In the genomic region with DNA sequence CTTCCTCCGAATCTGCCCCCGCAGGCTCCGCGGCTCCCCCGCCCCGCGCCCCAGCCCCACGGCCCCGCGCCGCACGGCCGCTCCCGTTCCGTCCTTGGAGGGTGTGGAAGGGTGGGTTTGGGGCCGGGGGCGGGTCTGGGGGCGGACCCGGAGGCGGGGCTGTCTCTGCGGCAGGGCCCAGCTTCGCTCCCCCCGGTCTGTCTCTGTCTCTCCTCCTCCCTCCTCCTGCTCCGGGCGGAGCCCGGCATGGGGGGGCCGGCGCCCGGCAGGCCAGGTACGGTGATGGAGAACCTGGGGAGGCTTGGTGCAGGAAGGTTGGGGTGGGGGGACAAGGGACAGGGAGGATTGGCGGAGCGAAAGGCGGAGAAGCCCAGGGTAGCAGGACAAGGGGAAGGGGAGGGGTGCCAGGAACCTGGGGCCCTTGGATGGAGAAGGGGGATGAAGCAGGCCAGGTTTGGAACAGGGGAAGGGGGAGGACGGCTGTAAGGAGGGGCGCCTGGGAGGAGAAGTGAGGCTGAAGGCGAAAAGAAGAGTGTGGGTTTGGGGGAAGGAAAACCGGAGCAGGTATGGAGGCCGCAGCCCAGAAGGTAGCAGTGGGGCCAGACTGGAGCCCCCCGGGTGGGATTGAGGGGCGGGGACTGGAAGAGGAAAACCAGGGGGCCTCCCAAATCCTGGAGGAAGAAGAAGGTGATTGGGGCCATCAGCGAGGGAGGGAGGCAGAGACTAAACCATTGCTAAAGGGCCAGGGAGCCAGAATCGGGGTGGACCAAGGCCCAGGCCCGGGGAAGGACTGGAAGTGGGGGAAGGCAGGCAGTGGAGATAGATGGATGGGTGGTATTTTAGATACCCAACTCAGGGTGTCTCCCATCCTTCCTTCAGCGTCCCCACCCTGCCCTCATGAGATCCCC, we compare ENCODE assay signal across 8 cellular contexts. TPM values are rescaled to one million over a fixed set of nuclear protein-coding genes. Genes with fewer than 3 reads are reported as not detected.
DNase-seq lines count a peak whose midpoint lies in the region; ATAC-seq and TF ChIP-seq lines count a peak whose summit lies in the region.

A gene (plus strand): TSS at position 200 of the 908 bp plus-strand sequence. CDS start 1,385 bp downstream, outside the sequence.

- no peaks in the 10 kb centered on the region for H3K9me3 Mint-ChIP-seq in activated naive CD8-positive, alpha-beta T cell treated with anti-CD3 and anti-CD28 coated beads for 36 hours
- no peaks in the 10 kb centered on the region for H3K9me3 Mint-ChIP-seq in osteocyte (ENCODE audit: unreplicated experiment)

- H3K4me1 Mint-ChIP-seq in activated naive CD8-positive, alpha-beta T cell treated with anti-CD3 and anti-CD28 coated beads for 36 hours = peaks cover 14% of the 10 kb centered on the region
- H3K4me1 Mint-ChIP-seq in osteocyte (ENCODE audit: unreplicated experiment) = peaks cover 15% of the 10 kb centered on the region

- H3K4me3 Mint-ChIP-seq in activated naive CD8-positive, alpha-beta T cell treated with anti-CD3 and anti-CD28 coated beads for 36 hours = peak within 1 kb of the TSS; percentile 81
- H3K4me3 Mint-ChIP-seq in osteocyte (ENCODE audit: unreplicated experiment) = peak within 1 kb of the TSS; percentile 76

- TF ChIP-seq CTCF in OCI-LY1 (IDR thresholded peaks at IDR 0.05; ENCODE audit: low read length) (no peak), osteocyte (IDR thresholded peaks at IDR 0.05) (no peak)

- H3K4me2 ChIP-seq in OCI-LY1 (ENCODE audit: low read length) = peak within 1 kb of the TSS; percentile 75

- H2AFZ ChIP-seq in OCI-LY1 (ENCODE audit: low read length) = no peak within 1 kb of the TSS

- no peak within 1 kb of the TSS for H3K27ac ChIP-seq in OCI-LY1 (ENCODE audit: low read depth, low read length, poor library complexity, severe bottlenecking)

- intact Hi-C loops in head of caudate nucleus (cut with DNase I) = loop anchor here (2.0 to 5.0 kb wide), 2 partner anchors 15 to 83 kb away; no protein-coding TSS in a partner anchor

- H3K9me3 ChIP-seq in OCI-LY1 (ENCODE audit: low read length) = no peaks in the 10 kb centered on the region

- peaks cover 11% of the 10 kb centered on the region for H3K4me1 ChIP-seq in OCI-LY1 (ENCODE audit: insufficient read depth, low read length, severe bottlenecking)

- H3K36me3 Mint-ChIP-seq in activated naive CD8-positive, alpha-beta T cell treated with anti-CD3 and anti-CD28 coated beads for 36 hours = no peaks in the 10 kb centered on the region
- no peaks in the 10 kb centered on the region for H3K36me3 Mint-ChIP-seq in osteocyte (ENCODE audit: unreplicated experiment)

- peak; percentile 5 for ATAC-seq in HG02884 (IDR thresholded peaks at IDR 0.05; ENCODE audit: unreplicated experiment)

- H3K4me3 ChIP-seq in GM08714 (ENCODE audit: low read length) (peak within 1 kb of the TSS; percentile 67), OCI-LY1 (ENCODE audit: low read depth, low read length, poor library complexity, severe bottlenecking) (peak within 1 kb of the TSS; percentile 57)

- no peaks in the 10 kb centered on the region for H4K20me1 ChIP-seq in OCI-LY1 (ENCODE audit: insufficient read depth, low read length)

- H3K27ac Mint-ChIP-seq in activated naive CD8-positive, alpha-beta T cell treated with anti-CD3 and anti-CD28 coated beads for 36 hours = no peak within 1 kb of the TSS
- no peak within 1 kb of the TSS for H3K27ac Mint-ChIP-seq in osteocyte (ENCODE audit: unreplicated experiment)

- DNase-seq in activated naive CD8-positive, alpha-beta T cell treated with anti-CD3 and anti-CD28 coated beads for 36 hours = peak; percentile 43
- DNase-seq in head of caudate nucleus = peak in 39 of 42 donors; percentile 25 to 81 (median 67)
- peak; percentile 85 for DNase-seq in osteocyte (ENCODE audit: extremely low spot score, unreplicated experiment)
- no peak for DNase-seq in amniotic stem cell (lab: John Stamatoyannopoulos, UW)
- DNase-seq in RKO (ENCODE audit: low spot score) = no peak

- peak within 1 kb of the TSS; percentile 22; the same call in 1 of the 2 replicates for H3K9ac ChIP-seq in OCI-LY1 (ENCODE audit: low read length)

- H3K9me2 ChIP-seq in OCI-LY1 (ENCODE audit: low read depth, low read length) = no peaks in the 10 kb centered on the region

- H3K79me2 ChIP-seq in OCI-LY1 (ENCODE audit: insufficient read depth, low read length) = no peaks in the 10 kb centered on the region

- no peaks in the 10 kb centered on the region for H3F3A ChIP-seq in OCI-LY1 (ENCODE audit: insufficient read depth, low read length)

- no peaks in the 10 kb centered on the region for H3K27me3 Mint-ChIP-seq in activated naive CD8-positive, alpha-beta T cell treated with anti-CD3 and anti-CD28 coated beads for 36 hours
- H3K27me3 Mint-ChIP-seq in osteocyte (ENCODE audit: unreplicated experiment) = no peaks in the 10 kb centered on the region

- peaks cover 7% of the 10 kb centered on the region; the same call in 1 of the 2 replicates for H3K27me3 ChIP-seq in OCI-LY1 (ENCODE audit: insufficient read depth, low read length)

- H3K36me3 ChIP-seq in OCI-LY1 (ENCODE audit: insufficient read depth, low read length) = no peaks in the 10 kb centered on the region

RNA-seq across cellular contexts. Expression of the gene that starts here (rescaled TPM):
- under 1 TPM; 0.29 to 0.34 TPM for total RNA-seq in activated naive CD8-positive, alpha-beta T cell treated with anti-CD3 and anti-CD28 coated beads for 36 hours
- total RNA-seq in osteocyte = 0.89 and 0.99 TPM in 2 replicates

Comparison
In these comparisons a context has a peak if more than half of its experiments do, and no peak if none do; other contexts are left out.
1. Peak in DNase-seq in activated naive CD8-positive, alpha-beta T cell treated with anti-CD3 and anti-CD28 coated beads for 36 hours; RNA of the gene not detected or under 1 TPM.
2. Peak in DNase-seq in osteocyte; RNA of the gene not detected or under 1 TPM.
3. DNase-seq: peak in head of caudate nucleus (39 of 42); none in amniotic stem cell (single experiment) and RKO (single experiment).